Comparison of ENCODE assay signal across 1 cellular context in the genomic region with DNA sequence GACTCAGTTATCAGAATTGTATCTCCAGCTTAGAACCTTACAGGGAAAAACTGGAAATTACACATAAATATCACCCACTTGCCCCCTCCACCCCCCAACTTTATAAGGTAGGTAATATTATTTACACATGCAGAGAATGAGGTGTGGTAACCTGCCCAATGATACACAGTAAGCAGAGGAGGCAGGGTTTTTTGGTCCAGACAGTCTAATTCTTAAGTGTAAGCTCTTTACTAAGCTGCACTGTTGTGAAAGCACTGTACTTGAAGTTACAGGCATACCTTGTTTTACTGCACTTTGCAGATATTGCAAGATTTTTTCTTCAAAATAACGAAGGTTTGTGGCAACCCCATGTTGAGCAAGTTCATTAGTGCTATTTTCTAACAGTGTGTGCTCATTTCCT.
TF ChIP-seq lines count a peak whose summit lies in the region.

No MANE protein-coding gene starts in this region.

TF ChIP-seq in WTC11, 78 proteins besides CTCF, POLR2A, EP300 and RAD21:
- TF ChIP-seq SMAD3 (CRISPR knock-in tag; IDR thresholded peaks at IDR 0.05; ENCODE audit: borderline replicate concordance) (no peak), NR3C1 (CRISPR knock-in tag; conservative IDR thresholded peaks at IDR 0.05; ENCODE audit: low read depth) (no peak), ZNF423 (CRISPR knock-in tag; IDR thresholded peaks at IDR 0.05) (no peak), ZNF671 (CRISPR knock-in tag; IDR thresholded peaks at IDR 0.05) (no peak), ATF1 (CRISPR knock-in tag; IDR thresholded peaks at IDR 0.05) (no peak), MXD4 (CRISPR knock-in tag; IDR thresholded peaks at IDR 0.05; ENCODE audit: borderline replicate concordance) (no peak), ZNF416 (CRISPR knock-in tag; IDR thresholded peaks at IDR 0.05) (no peak), TCF7 (CRISPR knock-in tag; IDR thresholded peaks at IDR 0.05; ENCODE audit: low read depth) (no peak)
- TF ChIP-seq, protein P1, sequence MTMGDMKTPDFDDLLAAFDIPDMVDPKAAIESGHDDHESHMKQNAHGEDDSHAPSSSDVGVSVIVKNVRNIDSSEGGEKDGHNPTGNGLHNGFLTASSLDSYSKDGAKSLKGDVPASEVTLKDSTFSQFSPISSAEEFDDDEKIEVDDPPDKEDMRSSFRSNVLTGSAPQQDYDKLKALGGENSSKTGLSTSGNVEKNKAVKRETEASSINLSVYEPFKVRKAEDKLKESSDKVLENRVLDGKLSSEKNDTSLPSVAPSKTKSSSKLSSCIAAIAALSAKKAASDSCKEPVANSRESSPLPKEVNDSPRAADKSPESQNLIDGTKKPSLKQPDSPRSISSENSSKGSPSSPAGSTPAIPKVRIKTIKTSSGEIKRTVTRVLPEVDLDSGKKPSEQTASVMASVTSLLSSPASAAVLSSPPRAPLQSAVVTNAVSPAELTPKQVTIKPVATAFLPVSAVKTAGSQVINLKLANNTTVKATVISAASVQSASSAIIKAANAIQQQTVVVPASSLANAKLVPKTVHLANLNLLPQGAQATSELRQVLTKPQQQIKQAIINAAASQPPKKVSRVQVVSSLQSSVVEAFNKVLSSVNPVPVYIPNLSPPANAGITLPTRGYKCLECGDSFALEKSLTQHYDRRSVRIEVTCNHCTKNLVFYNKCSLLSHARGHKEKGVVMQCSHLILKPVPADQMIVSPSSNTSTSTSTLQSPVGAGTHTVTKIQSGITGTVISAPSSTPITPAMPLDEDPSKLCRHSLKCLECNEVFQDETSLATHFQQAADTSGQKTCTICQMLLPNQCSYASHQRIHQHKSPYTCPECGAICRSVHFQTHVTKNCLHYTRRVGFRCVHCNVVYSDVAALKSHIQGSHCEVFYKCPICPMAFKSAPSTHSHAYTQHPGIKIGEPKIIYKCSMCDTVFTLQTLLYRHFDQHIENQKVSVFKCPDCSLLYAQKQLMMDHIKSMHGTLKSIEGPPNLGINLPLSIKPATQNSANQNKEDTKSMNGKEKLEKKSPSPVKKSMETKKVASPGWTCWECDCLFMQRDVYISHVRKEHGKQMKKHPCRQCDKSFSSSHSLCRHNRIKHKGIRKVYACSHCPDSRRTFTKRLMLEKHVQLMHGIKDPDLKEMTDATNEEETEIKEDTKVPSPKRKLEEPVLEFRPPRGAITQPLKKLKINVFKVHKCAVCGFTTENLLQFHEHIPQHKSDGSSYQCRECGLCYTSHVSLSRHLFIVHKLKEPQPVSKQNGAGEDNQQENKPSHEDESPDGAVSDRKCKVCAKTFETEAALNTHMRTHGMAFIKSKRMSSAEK (CRISPR knock-in tag; IDR thresholded peaks at IDR 0.05; ENCODE audit: borderline replicate concordance) = no peak
- TF ChIP-seq, protein P2, sequence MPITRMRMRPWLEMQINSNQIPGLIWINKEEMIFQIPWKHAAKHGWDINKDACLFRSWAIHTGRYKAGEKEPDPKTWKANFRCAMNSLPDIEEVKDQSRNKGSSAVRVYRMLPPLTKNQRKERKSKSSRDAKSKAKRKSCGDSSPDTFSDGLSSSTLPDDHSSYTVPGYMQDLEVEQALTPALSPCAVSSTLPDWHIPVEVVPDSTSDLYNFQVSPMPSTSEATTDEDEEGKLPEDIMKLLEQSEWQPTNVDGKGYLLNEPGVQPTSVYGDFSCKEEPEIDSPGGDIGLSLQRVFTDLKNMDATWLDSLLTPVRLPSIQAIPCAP (CRISPR knock-in tag; IDR thresholded peaks at IDR 0.05) = no peak
